In genomic region chr1:151611288-151611790, GRCh38 we compare ENCODE assay signal across 1 cellular context.
A peak's percentile ranks its signal among the peaks of the same experiment; 100 is the strongest.
TF ChIP-seq lines count a peak whose summit lies in the region.

No MANE protein-coding gene starts in this region.

TF ChIP-seq in K562, 482 proteins besides CTCF, POLR2A, EP300 and RAD21 (continued from another document and continues in another):
- TF ChIP-seq REST (CRISPR knock-in tag; IDR thresholded peaks at IDR 0.05; ENCODE audit: low read depth) = no peak
- TF ChIP-seq FOXK2 (conservative IDR thresholded peaks at IDR 0.05 in 1 of 2, IDR thresholded peaks at IDR 0.05 in 1 of 2; ENCODE audit: low read depth in 2 of 2) = 0 out of 4 replicates have a peak, but pooled peaks of 1 of the 2 experiments have one; percentile 10
- TF ChIP-seq ZNF224 (CRISPR knock-in tag; IDR thresholded peaks at IDR 0.05) = no peak
- no peak for TF ChIP-seq ZNF23 (CRISPR knock-in tag; IDR thresholded peaks at IDR 0.05)
- TF ChIP-seq RNF2 (IDR thresholded peaks at IDR 0.05) = no peak
- no peak for TF ChIP-seq GMEB1 (CRISPR knock-in tag; IDR thresholded peaks at IDR 0.05)
- no peak for TF ChIP-seq NFRKB (IDR thresholded peaks at IDR 0.05; ENCODE audit: low read depth)
- TF ChIP-seq ZBTB33 (CRISPR knock-in tag; IDR thresholded peaks at IDR 0.05) = no peak
- 0 out of 2 replicates have a peak, but pooled peaks have one; percentile 54 for TF ChIP-seq PTTG1 (tag; IDR thresholded peaks at IDR 0.05; ENCODE audit: low read depth)
- TF ChIP-seq CBX8 (IDR thresholded peaks at IDR 0.05; ENCODE audit: borderline replicate concordance, extremely low read depth, low read depth, low read length, poor library complexity, severe bottlenecking) = no peak
- TF ChIP-seq RB1 (IDR thresholded peaks at IDR 0.05; ENCODE audit: low read depth) = no peak
- TF ChIP-seq THRAP3 (IDR thresholded peaks at IDR 0.05; ENCODE audit: borderline replicate concordance) = no peak
- peak; percentile 83 for TF ChIP-seq MGA (IDR thresholded peaks at IDR 0.05)
- TF ChIP-seq IRF2 (CRISPR knock-in tag; IDR thresholded peaks at IDR 0.05) = no peak
- TF ChIP-seq ATF4 (CRISPR knock-in tag; IDR thresholded peaks at IDR 0.05) = peak; percentile 10; the same call in 1 of the 2 replicates
- no peak for TF ChIP-seq ZBTB49 (CRISPR knock-in tag; IDR thresholded peaks at IDR 0.05; ENCODE audit: borderline replicate concordance)
- TF ChIP-seq MTF1 (CRISPR knock-in tag; IDR thresholded peaks at IDR 0.05; ENCODE audit: borderline replicate concordance) = no peak
- TF ChIP-seq CUX1 (CRISPR knock-in tag; IDR thresholded peaks at IDR 0.05) = no peak
- peak; percentile 51 for TF ChIP-seq HDAC3 (IDR thresholded peaks at IDR 0.05; ENCODE audit: borderline replicate concordance, partially characterized antibody)
- TF ChIP-seq SMARCE1 (IDR thresholded peaks at IDR 0.05) = no peak
- TF ChIP-seq HDAC8 (tag; IDR thresholded peaks at IDR 0.05) = no peak
- TF ChIP-seq ZNF644 (tag; IDR thresholded peaks at IDR 0.05; ENCODE audit: low read depth) = no peak
- TF ChIP-seq PHF21A (IDR thresholded peaks at IDR 0.05; ENCODE audit: borderline replicate concordance, low read depth) = no peak
